In genomic region chr7:93231799-93232672, GRCh38 we compare ENCODE assay signal across 8 cellular contexts. TPM values are rescaled to one million over a fixed set of nuclear protein-coding genes. Genes with fewer than 3 reads are reported as not detected.
DNase-seq lines count a peak whose midpoint lies in the region; ATAC-seq, FAIRE-seq and TF ChIP-seq lines count a peak whose summit lies in the region.

Gene VPS50 (plus strand): TSS chr7:93232366. CDS start chr7:93232468, 102 bp downstream.

- peak; percentile 83 for FAIRE-seq in HepG2 (lab: Jason Lieb, UNC)

- no peaks in the 10 kb centered on the region; a peak in 1 of 5 replicates for H3K27me3 ChIP-seq in HepG2 (ENCODE audit: control insufficient read depth in 1 of 2, insufficient read depth in 2 of 2, low read length in 2 of 2)

- CTCF ChIA-PET in HepG2 (lab: Yijun Ruan, JAX; ENCODE audit: low intra/inter-chr PET ratio, low total read pairs) = no interaction called here

- POLR2A ChIA-PET in HepG2 (lab: Yijun Ruan, JAX) = interaction anchor here (1.0 to 1.1 kb wide), 3 partner anchors 13 to 703 kb away, joined by 3 to 6 read pairs (median 3); partner anchors contain the start of genes PEX1, RBM48 and SAMD9

- peaks cover 15% of the 10 kb centered on the region for H3K4me1 ChIP-seq in HepG2 (ENCODE audit: insufficient read depth, low read length)

- no peaks in the 10 kb centered on the region for H3K9me3 ChIP-seq in HepG2 (ENCODE audit: low read length)

- H3K79me2 ChIP-seq in HepG2 (ENCODE audit: insufficient read depth, low read length) = peaks cover 19% of the 10 kb centered on the region

- peak within 1 kb of the TSS; percentile 68 for H3K27ac ChIP-seq in HepG2 (ENCODE audit: extremely low read length, insufficient read depth, low read length)

- no TSS peak for BruUV-seq in HepG2 (replicated peaks; lab: Mats Ljungman, UMichigan)

- H3K9ac ChIP-seq in HepG2 (ENCODE audit: insufficient read depth, low read depth, low read length) = peak within 1 kb of the TSS; percentile 78

- TF ChIP-seq EP300 in HepG2 (IDR thresholded peaks at IDR 0.05; ENCODE audit: low read depth in 2 of 2, low read length in 2 of 2) (peak in 1 of 2 experiments; percentile 11; a peak in 1 of 4 replicates), HepG2 (CRISPR knock-in tag; IDR thresholded peaks at IDR 0.05; ENCODE audit: borderline replicate concordance) (no peak)

- peak; percentile 49 to 98 (median 90) for DNase-seq in C1 segment of cervical spinal cord (lab: John Stamatoyannopoulos, UW)
- DNase-seq in NCI-H774 (lab: John Stamatoyannopoulos, UW) = peak; percentile 96
- peak; percentile 87 to 88 for DNase-seq in activated CD4-positive, alpha-beta T cell treated with anti-CD3 and anti-CD28 coated beads, Interleukin-2, amount 50 U/mL, for 4 hours
- DNase-seq in dermis microvascular lymphatic vessel endothelial cell (ENCODE audit: low read depth in 2 of 2) = peak; percentile 93 to 97
- peak; percentile 95 for DNase-seq in HepG2 (ENCODE audit: low spot score)
- peak; percentile 87 for DNase-seq in stimulated activated CD4-positive, alpha-beta T cell treated with anti-CD3 and anti-CD28 coated beads, Interleukin-4, amount 100 ng/mL, for 1 hour

- intact Hi-C loops in HepG2 (cut with micrococcal nuclease; ENCODE audit: unreplicated experiment) = no loop called here

- H2AFZ ChIP-seq in HepG2 (ENCODE audit: low read length) = peak within 1 kb of the TSS; percentile 94

- in situ Hi-C loops in HepG2 (cut with HindIII; ENCODE audit: extremely low pct_ligation_motif_present, low pct_unique_long_range_greater_than_20kb) = no loop called here

- peak; percentile 99 for ATAC-seq in GM19395 (IDR thresholded peaks at IDR 0.05; ENCODE audit: unreplicated experiment)
- peak; percentile 99 for ATAC-seq in HG03565 (IDR thresholded peaks at IDR 0.05; ENCODE audit: unreplicated experiment)
- ATAC-seq in HepG2 = peak; percentile 99

- H3K4me3 ChIP-seq in HepG2 (replicated peaks in 1 of 3; ENCODE audit: insufficient read depth in 1 of 3, low read depth in 2 of 3, low read length in 3 of 3) = peak within 1 kb of the TSS; percentile 70 to 100 (median 80)

- no peaks in the 10 kb centered on the region; the same call in 1 of the 2 replicates for H4K20me1 ChIP-seq in HepG2 (ENCODE audit: insufficient read depth, low read length)

- TF ChIP-seq POLR2A in HepG2 (IDR thresholded peaks at IDR 0.05; ENCODE audit: insufficient read depth in 1 of 2, low read depth in 2 of 2, low read length in 2 of 2) = peak; percentile 68 to 81

- 1% methylated on average over 24 of the region's 40 CpGs for WGBS in HepG2 (ENCODE audit: low lambda C conversion rate)

- TF ChIP-seq RAD21 in HepG2 (CRISPR knock-in tag; IDR thresholded peaks at IDR 0.05) = no peak

- peak within 1 kb of the TSS; percentile 98 for H3K4me2 ChIP-seq in HepG2 (ENCODE audit: low read depth, low read length)

- H3K36me3 ChIP-seq in HepG2 (replicated peaks in 1 of 2; ENCODE audit: control insufficient read depth in 1 of 2, insufficient read depth in 2 of 2, low read length in 2 of 2) = no peaks in the 10 kb centered on the region

- no peak for TF ChIP-seq CTCF in HepG2 (CRISPR knock-in tag; IDR thresholded peaks at IDR 0.05)

TF ChIP-seq in HepG2, 621 proteins besides CTCF, POLR2A, EP300 and RAD21 (continues in another document):
- TF ChIP-seq ZNF687 (CRISPR knock-in tag; IDR thresholded peaks at IDR 0.05) (peak; percentile 44), YEATS4 (CRISPR knock-in tag; IDR thresholded peaks at IDR 0.05; ENCODE audit: borderline replicate concordance) (peak; percentile 63), ZNF34 (CRISPR knock-in tag; IDR thresholded peaks at IDR 0.05; ENCODE audit: borderline replicate concordance) (0 out of 2 replicates have a peak, but pooled peaks have one; percentile 78), ZFP90 (CRISPR knock-in tag; IDR thresholded peaks at IDR 0.05; ENCODE audit: borderline replicate concordance) (peak; percentile 51; the same call in 1 of the 2 replicates), PRDM4 (CRISPR knock-in tag; IDR thresholded peaks at IDR 0.05; ENCODE audit: borderline replicate concordance) (no peak), SOX6 (IDR thresholded peaks at IDR 0.05) (no peak), SOX6 (CRISPR knock-in tag; IDR thresholded peaks at IDR 0.05) (peak; percentile 55), ZSCAN31 (CRISPR knock-in tag; IDR thresholded peaks at IDR 0.05; ENCODE audit: low read depth) (no peak), E2F1 (CRISPR knock-in tag; IDR thresholded peaks at IDR 0.05) (peak; percentile 89)

RNA-seq across cellular contexts. Expression of gene VPS50, which starts in this region (rescaled TPM):
- total RNA-seq in dermis microvascular lymphatic vessel endothelial cell (26.0 and 27.1 TPM in 2 replicates), HepG2 (2016; rRNA removed; fragmentation: Illumina TruSeq; extraction: Trizol) (20.4 and 21.3 TPM in 2 replicates)
- total RNA-seq in HepG2 (2016; cell fraction: cytosol; rRNA removed; fragmentation: Illumina TruSeq; extraction: Trizol; ENCODE audit: low read depth) = 11.4 and 14.2 TPM in 2 replicates
- 18.2 and 20.6 TPM in 2 replicates for total RNA-seq in HepG2 (2016; cell fraction: insoluble cytoplasmic fraction; rRNA removed; fragmentation: Illumina TruSeq; extraction: Trizol)
- 10.5 and 11.0 TPM in 2 replicates for total RNA-seq in HepG2 (2016; cell fraction: membrane; rRNA removed; fragmentation: Illumina TruSeq; extraction: Trizol)
- total RNA-seq in HepG2 (2016; cell fraction: nucleus; rRNA removed; fragmentation: Illumina TruSeq; extraction: Trizol) = 44.2 and 44.6 TPM in 2 replicates
- polyA plus RNA-seq in HepG2 (2011; rRNA removed) = 10.3 and 11.4 TPM in 2 replicates
- 2.3 and 3.1 TPM in 2 replicates for polyA plus RNA-seq in HepG2 (2011; cell fraction: cytosol; rRNA removed)
- 11.7 and 13.9 TPM in 2 replicates for polyA plus RNA-seq in HepG2 (2011; cell fraction: nucleus; rRNA removed)
- polyA plus RNA-seq in HepG2 (2012) = 8.2 and 8.5 TPM in 2 replicates
- 0.92 and 1.0 TPM in 2 replicates for polyA plus RNA-seq in HepG2 (2016; cell fraction: cytosol; fragmentation: Illumina TruSeq; extraction: Trizol; ENCODE audit: low read depth)
- polyA plus RNA-seq in HepG2 (2016; cell fraction: insoluble cytoplasmic fraction; fragmentation: Illumina TruSeq; extraction: Trizol; ENCODE audit: low read depth) = 10.4 and 12.3 TPM in 2 replicates
- 1.7 and 1.9 TPM in 2 replicates for polyA plus RNA-seq in HepG2 (2016; cell fraction: membrane; fragmentation: Illumina TruSeq; extraction: Trizol; ENCODE audit: low read depth)
- 16.8 and 17.4 TPM in 2 replicates for polyA plus RNA-seq in HepG2 (2016; cell fraction: nucleus; fragmentation: Illumina TruSeq; extraction: Trizol; ENCODE audit: insufficient read depth, low read depth)
- polyA minus RNA-seq in HepG2 (2011; rRNA and poly(A)+ RNA removed; ENCODE audit: low replicate concordance) = 12.8 and 25.8 TPM in 2 replicates
- 5.2 and 13.8 TPM in 2 replicates for polyA minus RNA-seq in HepG2 (2011; cell fraction: cytosol; rRNA and poly(A)+ RNA removed)
- 56.5 and 65.9 TPM in 2 replicates for polyA minus RNA-seq in HepG2 (2011; cell fraction: nucleus; rRNA and poly(A)+ RNA removed)

Comparison
In these comparisons a context has a peak if more than half of its experiments do, and no peak if none do; other contexts are left out.
1. Peak in every context shown above with its lines: DNase-seq, ATAC-seq, H3K4me3 ChIP-seq and H3K27ac ChIP-seq.